Comparison of ENCODE assay signal across 11 cellular contexts in genomic region chr2:16649353-16650286, GRCh38. TPM values are rescaled to one million over a fixed set of nuclear protein-coding genes. Genes with fewer than 3 reads are reported as not detected.
DNase-seq lines count a peak whose midpoint lies in the region; ATAC-seq lines count a peak whose summit lies in the region.
"Had no signal": no experiment of that assay in that cellular context is flagged by ENCODE, and none has a peak within 500 bp of the region (broad histone marks: within the 10 kb centered on the region; RNA-seq: fewer than 3 reads in every experiment).

No MANE protein-coding gene starts in this region.

- H3K9me3 ChIP-seq in SJCRH30 (replicated peaks), result no peaks in the 10 kb centered on the region
- H3K9me3 ChIP-seq in subcutaneous abdominal adipose tissue (ENCODE audit: control insufficient read depth in 5 of 5, low read length in 5 of 5), result no peaks in the 10 kb centered on the region

- H3K9ac ChIP-seq in subcutaneous abdominal adipose tissue (ENCODE audit: low read length in 5 of 5), result no peak overlapping the region

- peak overlapping the region; percentile 96 for H3K27ac Mint-ChIP-seq in memory B cell
- H3K27ac Mint-ChIP-seq: T-cell had no signal

- H3K36me3 ChIP-seq in SJCRH30 (no peaks in the 10 kb centered on the region), subcutaneous abdominal adipose tissue (ENCODE audit: control insufficient read depth in 5 of 5, insufficient read depth in 5 of 5, low read length in 5 of 5) (peaks cover 0 to 16% (median 0%) of the 10 kb centered on the region in 5 donors)

- peak overlapping the region; percentile 33 for H3K4me3 Mint-ChIP-seq in memory B cell

- H3K4me1 Mint-ChIP-seq in memory B cell, result peaks cover 67% of the 10 kb centered on the region

- H3K27ac ChIP-seq in SJCRH30, result peak overlapping the region; percentile 56; the same call in 1 of the 2 replicates
- H3K27ac ChIP-seq in subcutaneous abdominal adipose tissue (ENCODE audit: low read depth, low read length), result peak overlapping the region; percentile 77

- H3K9me3 Mint-ChIP-seq in memory B cell, result no peaks in the 10 kb centered on the region
- H3K9me3 Mint-ChIP-seq: T-cell had no signal

- H3K4me1 ChIP-seq in SJCRH30 (peaks cover 38% of the 10 kb centered on the region), subcutaneous abdominal adipose tissue (ENCODE audit: control insufficient read depth in 5 of 5, insufficient read depth in 5 of 5, low read length in 5 of 5) (peaks cover 5 to 54% (median 51%) of the 10 kb centered on the region in 5 donors)

- H3K4me3 ChIP-seq in SJCRH30 (no peak overlapping the region), subcutaneous abdominal adipose tissue (ENCODE audit: low read depth in 1 of 5, low read length in 5 of 5) (peak overlapping the region in 1 of 5 donors; percentile 22)

- no peaks in the 10 kb centered on the region for H3K27me3 ChIP-seq in SJCRH30
- no peaks in the 10 kb centered on the region for H3K27me3 ChIP-seq in subcutaneous abdominal adipose tissue (ENCODE audit: control insufficient read depth in 5 of 5, insufficient read depth in 4 of 5, low read length in 5 of 5)

- no peak for DNase-seq in SJCRH30
- no peak for DNase-seq in memory B cell (ENCODE audit: low spot score in 2 of 2)
- DNase-seq in mesenteric fat pad (ENCODE audit: low spot score), result no peak
- no peak for DNase-seq in DMS79 (lab: John Stamatoyannopoulos, UW)
- DNase-seq in SIG-M5 (lab: John Stamatoyannopoulos, UW), result no peak
- DNase-seq: activated CD8-positive, alpha-beta memory T cell treated with anti-CD3 and anti-CD28 coated beads, Interleukin-2, amount 50 U/mL, for 4 hours; left colon; NCI-H1105 treated with DMSO at 0.1 percent for 48 hours; T-cell had no signal

- no peaks in the 10 kb centered on the region for H3K27me3 Mint-ChIP-seq in memory B cell
- H3K27me3 Mint-ChIP-seq: T-cell had no signal

- peaks cover 22% of the 10 kb centered on the region for H3K36me3 Mint-ChIP-seq in memory B cell
- H3K36me3 Mint-ChIP-seq: T-cell had no signal

- peak; percentile 38 for ATAC-seq in GM21529 (IDR thresholded peaks at IDR 0.05; ENCODE audit: unreplicated experiment)
- no peak for ATAC-seq in memory B cell (ENCODE audit: low read depth)

RNA-seq across cellular contexts. Expression of gene CYRIA, which starts 16.0 kb away (rescaled TPM):
- 18.3 and 22.2 TPM in 2 replicates for total RNA-seq in SJCRH30 (2014; rRNA removed; shearing (Covaris generic))
- 22.4 TPM for total RNA-seq in mesenteric fat pad
